1 cellular context compared by ENCODE assay signal in genomic region chr15:34987982-34988873, GRCh38.
TF ChIP-seq lines count a peak whose summit lies in the region.

A gene with protein sequence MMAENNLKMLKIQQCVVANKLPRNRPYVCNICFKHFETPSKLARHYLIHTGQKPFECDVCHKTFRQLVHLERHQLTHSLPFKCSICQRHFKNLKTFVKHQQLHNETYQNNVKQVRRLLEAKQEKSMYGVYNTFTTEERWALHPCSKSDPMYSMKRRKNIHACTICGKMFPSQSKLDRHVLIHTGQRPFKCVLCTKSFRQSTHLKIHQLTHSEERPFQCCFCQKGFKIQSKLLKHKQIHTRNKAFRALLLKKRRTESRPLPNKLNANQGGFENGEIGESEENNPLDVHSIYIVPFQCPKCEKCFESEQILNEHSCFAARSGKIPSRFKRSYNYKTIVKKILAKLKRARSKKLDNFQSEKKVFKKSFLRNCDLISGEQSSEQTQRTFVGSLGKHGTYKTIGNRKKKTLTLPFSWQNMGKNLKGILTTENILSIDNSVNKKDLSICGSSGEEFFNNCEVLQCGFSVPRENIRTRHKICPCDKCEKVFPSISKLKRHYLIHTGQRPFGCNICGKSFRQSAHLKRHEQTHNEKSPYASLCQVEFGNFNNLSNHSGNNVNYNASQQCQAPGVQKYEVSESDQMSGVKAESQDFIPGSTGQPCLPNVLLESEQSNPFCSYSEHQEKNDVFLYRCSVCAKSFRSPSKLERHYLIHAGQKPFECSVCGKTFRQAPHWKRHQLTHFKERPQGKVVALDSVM (minus strand): TSS chr15:34988287. CDS start chr15:34983434, 4,853 bp downstream.

TF ChIP-seq in GM12878, 131 proteins besides CTCF, POLR2A, EP300 and RAD21 (continued from another document):
- TF ChIP-seq KLF5 (IDR thresholded peaks at IDR 0.05; ENCODE audit: partially characterized antibody): peak; percentile 85
- TF ChIP-seq LARP7 (IDR thresholded peaks at IDR 0.05): peak; percentile 98
- TF ChIP-seq TBL1XR1 (IDR thresholded peaks at IDR 0.05; ENCODE audit: low read depth, low read length): peak; percentile 39; the same call in 1 of the 2 replicates
- peak; percentile 53; the same call in 1 of the 2 replicates for TF ChIP-seq MXI1 (IDR thresholded peaks at IDR 0.05; ENCODE audit: low read depth, low read length)
- TF ChIP-seq ZSCAN29 (IDR thresholded peaks at IDR 0.05): peak; percentile 69
- peak; percentile 94 for TF ChIP-seq PML (IDR thresholded peaks at IDR 0.05; ENCODE audit: low read length)
- TF ChIP-seq NR2F1 (conservative IDR thresholded peaks at IDR 0.05): peak; percentile 80
- TF ChIP-seq EED (IDR thresholded peaks at IDR 0.05; ENCODE audit: low read depth): 0 out of 2 replicates have a peak, but pooled peaks have one; percentile 18
- no peak for TF ChIP-seq CHD1 (IDR thresholded peaks at IDR 0.05; ENCODE audit: low read depth, low read length)
- peak; percentile 17; the same call in 1 of the 2 replicates for TF ChIP-seq SREBF1 (IDR thresholded peaks at IDR 0.05; ENCODE audit: low read length)
- no peak for TF ChIP-seq ZBTB4 (CRISPR knock-in tag; IDR thresholded peaks at IDR 0.05)
- peak; percentile 79; the same call in 1 of the 2 replicates for TF ChIP-seq TCF12 (IDR thresholded peaks at IDR 0.05; ENCODE audit: low read depth, low read length)
- TF ChIP-seq, protein P1, sequence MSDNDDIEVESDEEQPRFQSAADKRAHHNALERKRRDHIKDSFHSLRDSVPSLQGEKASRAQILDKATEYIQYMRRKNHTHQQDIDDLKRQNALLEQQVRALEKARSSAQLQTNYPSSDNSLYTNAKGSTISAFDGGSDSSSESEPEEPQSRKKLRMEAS (IDR thresholded peaks at IDR 0.05; ENCODE audit: low read depth, low read length): peak; percentile 44; the same call in 1 of the 2 replicates
- no peak for TF ChIP-seq ZBED1 (IDR thresholded peaks at IDR 0.05; ENCODE audit: borderline replicate concordance)
- peak; percentile 77 for TF ChIP-seq ZNF24 (IDR thresholded peaks at IDR 0.05)
- TF ChIP-seq BHLHE40 (IDR thresholded peaks at IDR 0.05; ENCODE audit: borderline replicate concordance in 1 of 2, low read depth in 2 of 2, low read length in 1 of 2): peak; percentile 50 to 76; a peak in 3 of 4 replicates
- TF ChIP-seq SRF (IDR thresholded peaks at IDR 0.05; ENCODE audit: low read depth in 2 of 2, low read length in 2 of 2): peak; percentile 54 to 87; a peak in 3 of 4 replicates
- peak; percentile 41; the same call in 1 of the 2 replicates for TF ChIP-seq MTA3 (IDR thresholded peaks at IDR 0.05; ENCODE audit: borderline replicate concordance, low read length)
- peak; percentile 96 for TF ChIP-seq ZNF207 (IDR thresholded peaks at IDR 0.05; ENCODE audit: borderline replicate concordance)
- TF ChIP-seq STAT1 (conservative IDR thresholded peaks at IDR 0.05): peak; percentile 97
- peak; percentile 13 for TF ChIP-seq PBX3 (IDR thresholded peaks at IDR 0.05; ENCODE audit: insufficient replicate concordance, low read depth, low read length)
- peak; percentile 91 for TF ChIP-seq RELA (IDR thresholded peaks at IDR 0.05; ENCODE audit: borderline replicate concordance, partially characterized antibody)
- TF ChIP-seq DPF2 (IDR thresholded peaks at IDR 0.05): peak; percentile 69; the same call in 1 of the 2 replicates
- TF ChIP-seq, protein P2, sequence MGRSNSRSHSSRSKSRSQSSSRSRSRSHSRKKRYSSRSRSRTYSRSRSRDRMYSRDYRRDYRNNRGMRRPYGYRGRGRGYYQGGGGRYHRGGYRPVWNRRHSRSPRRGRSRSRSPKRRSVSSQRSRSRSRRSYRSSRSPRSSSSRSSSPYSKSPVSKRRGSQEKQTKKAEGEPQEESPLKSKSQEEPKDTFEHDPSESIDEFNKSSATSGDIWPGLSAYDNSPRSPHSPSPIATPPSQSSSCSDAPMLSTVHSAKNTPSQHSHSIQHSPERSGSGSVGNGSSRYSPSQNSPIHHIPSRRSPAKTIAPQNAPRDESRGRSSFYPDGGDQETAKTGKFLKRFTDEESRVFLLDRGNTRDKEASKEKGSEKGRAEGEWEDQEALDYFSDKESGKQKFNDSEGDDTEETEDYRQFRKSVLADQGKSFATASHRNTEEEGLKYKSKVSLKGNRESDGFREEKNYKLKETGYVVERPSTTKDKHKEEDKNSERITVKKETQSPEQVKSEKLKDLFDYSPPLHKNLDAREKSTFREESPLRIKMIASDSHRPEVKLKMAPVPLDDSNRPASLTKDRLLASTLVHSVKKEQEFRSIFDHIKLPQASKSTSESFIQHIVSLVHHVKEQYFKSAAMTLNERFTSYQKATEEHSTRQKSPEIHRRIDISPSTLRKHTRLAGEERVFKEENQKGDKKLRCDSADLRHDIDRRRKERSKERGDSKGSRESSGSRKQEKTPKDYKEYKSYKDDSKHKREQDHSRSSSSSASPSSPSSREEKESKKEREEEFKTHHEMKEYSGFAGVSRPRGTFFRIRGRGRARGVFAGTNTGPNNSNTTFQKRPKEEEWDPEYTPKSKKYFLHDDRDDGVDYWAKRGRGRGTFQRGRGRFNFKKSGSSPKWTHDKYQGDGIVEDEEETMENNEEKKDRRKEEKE (IDR thresholded peaks at IDR 0.05): no peak
- no peak for TF ChIP-seq ZZZ3 (IDR thresholded peaks at IDR 0.05; ENCODE audit: control insufficient read depth, insufficient read length, low read depth)
- peak; percentile 78 for TF ChIP-seq ZNF687 (IDR thresholded peaks at IDR 0.05)
- peak; percentile 62 for TF ChIP-seq BCL3 (IDR thresholded peaks at IDR 0.05; ENCODE audit: borderline replicate concordance, insufficient read depth, low read depth, low read length, poor library complexity, severe bottlenecking)
- TF ChIP-seq, protein P3, sequence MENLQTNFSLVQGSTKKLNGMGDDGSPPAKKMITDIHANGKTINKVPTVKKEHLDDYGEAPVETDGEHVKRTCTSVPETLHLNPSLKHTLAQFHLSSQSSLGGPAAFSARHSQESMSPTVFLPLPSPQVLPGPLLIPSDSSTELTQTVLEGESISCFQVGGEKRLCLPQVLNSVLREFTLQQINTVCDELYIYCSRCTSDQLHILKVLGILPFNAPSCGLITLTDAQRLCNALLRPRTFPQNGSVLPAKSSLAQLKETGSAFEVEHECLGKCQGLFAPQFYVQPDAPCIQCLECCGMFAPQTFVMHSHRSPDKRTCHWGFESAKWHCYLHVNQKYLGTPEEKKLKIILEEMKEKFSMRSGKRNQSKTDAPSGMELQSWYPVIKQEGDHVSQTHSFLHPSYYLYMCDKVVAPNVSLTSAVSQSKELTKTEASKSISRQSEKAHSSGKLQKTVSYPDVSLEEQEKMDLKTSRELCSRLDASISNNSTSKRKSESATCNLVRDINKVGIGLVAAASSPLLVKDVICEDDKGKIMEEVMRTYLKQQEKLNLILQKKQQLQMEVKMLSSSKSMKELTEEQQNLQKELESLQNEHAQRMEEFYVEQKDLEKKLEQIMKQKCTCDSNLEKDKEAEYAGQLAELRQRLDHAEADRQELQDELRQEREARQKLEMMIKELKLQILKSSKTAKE (IDR thresholded peaks at IDR 0.05; ENCODE audit: low read depth, poor library complexity, severe bottlenecking): peak; percentile 59
- peak; percentile 63; the same call in 1 of the 2 replicates for TF ChIP-seq TARDBP (IDR thresholded peaks at IDR 0.05; ENCODE audit: borderline replicate concordance)
- TF ChIP-seq CHD2 (IDR thresholded peaks at IDR 0.05; ENCODE audit: borderline replicate concordance, low read depth, low read length): peak; percentile 37; the same call in 1 of the 2 replicates
- peak; percentile 49; the same call in 1 of the 2 replicates for TF ChIP-seq CREM (IDR thresholded peaks at IDR 0.05; ENCODE audit: low read depth)
